ENCODE assay signal across 1 cellular context in genomic region chr3:180870008-180870733, GRCh38.
A peak's percentile ranks its signal among the peaks of the same experiment; 100 is the strongest.
TF ChIP-seq lines count a peak whose summit lies in the region.

No MANE protein-coding gene starts in this region.

TF ChIP-seq in K562, 482 proteins besides CTCF, POLR2A, EP300 and RAD21 (continued from another document):
- TF ChIP-seq ZNF592 (IDR thresholded peaks at IDR 0.05) (no peak), CLOCK (CRISPR knock-in tag; IDR thresholded peaks at IDR 0.05; ENCODE audit: borderline replicate concordance) (no peak), EZH2 (IDR thresholded peaks at IDR 0.05; ENCODE audit: borderline replicate concordance, low read depth, low read length) (no peak), TEAD2 (tag; IDR thresholded peaks at IDR 0.05) (no peak), MAX (CRISPR knock-in tag; IDR thresholded peaks at IDR 0.05) (peak; percentile 77), KDM1A (IDR thresholded peaks at IDR 0.05) (no peak), E2F6 (IDR thresholded peaks at IDR 0.05; ENCODE audit: borderline replicate concordance in 1 of 2, extremely low read depth in 1 of 2, insufficient read depth in 1 of 2, insufficient read length in 1 of 2, low read depth in 1 of 2, low read length in 1 of 2, poor library complexity in 1 of 2, severe bottlenecking in 1 of 2) (peak; percentile 71 to 95), MGA (IDR thresholded peaks at IDR 0.05) (peak; percentile 89), MED1 (CRISPR knock-in tag; IDR thresholded peaks at IDR 0.05; ENCODE audit: borderline replicate concordance) (no peak), ZNF589 (CRISPR knock-in tag; IDR thresholded peaks at IDR 0.05; ENCODE audit: low read depth) (no peak), ZFX (CRISPR knock-in tag; IDR thresholded peaks at IDR 0.05) (0 out of 2 replicates have a peak, but pooled peaks have one; percentile 35), MCM5 (IDR thresholded peaks at IDR 0.05; ENCODE audit: low read depth) (no peak), HCFC1 (IDR thresholded peaks at IDR 0.05; ENCODE audit: low read depth, low read length) (no peak), POLR2G (IDR thresholded peaks at IDR 0.05; ENCODE audit: low read depth, low read length) (peak; percentile 45; the same call in 1 of the 2 replicates), NR1H2 (CRISPR knock-in tag; IDR thresholded peaks at IDR 0.05) (no peak), KAT2B (IDR thresholded peaks at IDR 0.05; ENCODE audit: low read depth, low read length) (no peak), MECOM (CRISPR knock-in tag; IDR thresholded peaks at IDR 0.05) (no peak), PHB2 (IDR thresholded peaks at IDR 0.05; ENCODE audit: low read depth) (no peak), ZNF512 (tag; IDR thresholded peaks at IDR 0.05) (no peak), ZNF24 (IDR thresholded peaks at IDR 0.05) (no peak), FOXP4 (CRISPR knock-in tag; IDR thresholded peaks at IDR 0.05; ENCODE audit: borderline replicate concordance) (no peak), CBX5 (IDR thresholded peaks at IDR 0.05; ENCODE audit: borderline replicate concordance, low read depth) (no peak)
